ENCODE assay signal across 1 cellular context in the genomic region with DNA sequence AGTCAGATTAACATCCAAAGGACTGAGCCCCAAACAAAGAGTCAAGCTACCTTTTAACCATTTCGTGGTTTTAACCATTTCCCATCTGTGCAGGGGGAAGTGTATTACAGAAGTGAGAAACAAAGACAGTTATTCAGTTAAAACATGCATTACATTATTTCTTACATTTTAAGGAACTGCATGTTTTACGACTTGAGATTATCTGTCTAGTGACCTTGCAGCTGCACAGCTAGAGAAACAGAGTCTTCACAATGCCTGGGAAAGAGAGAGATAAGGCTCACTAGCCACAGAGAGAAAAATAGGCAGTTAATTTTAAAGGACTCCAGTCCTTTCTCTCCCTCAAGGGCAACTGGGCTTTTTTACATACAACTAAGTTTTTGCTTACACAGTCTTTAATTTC.
TF ChIP-seq lines count a peak whose summit lies in the region.

No MANE protein-coding gene starts in this region.

TF ChIP-seq in K562, 482 proteins besides CTCF, POLR2A, EP300 and RAD21 (continued from another document):
- no peak for TF ChIP-seq REST (CRISPR knock-in tag; IDR thresholded peaks at IDR 0.05; ENCODE audit: low read depth)
- TF ChIP-seq TARDBP (IDR thresholded peaks at IDR 0.05): no peak
- peak; percentile 33; the same call in 1 of the 2 replicates for TF ChIP-seq SMARCA4 (IDR thresholded peaks at IDR 0.05)
- no peak for TF ChIP-seq BRF2 (IDR thresholded peaks at IDR 0.05; ENCODE audit: borderline replicate concordance, insufficient read depth, insufficient read length)
- no peak for TF ChIP-seq HNRNPLL (IDR thresholded peaks at IDR 0.05; ENCODE audit: low read depth, low read length, poor library complexity, severe bottlenecking)
- no peak for TF ChIP-seq PYGO2 (tag; IDR thresholded peaks at IDR 0.05)
- no peak for TF ChIP-seq POLR3G (IDR thresholded peaks at IDR 0.05; ENCODE audit: extremely low read depth, insufficient read length, insufficient replicate concordance)
- TF ChIP-seq CREB1 (IDR thresholded peaks at IDR 0.05): no peak
- no peak for TF ChIP-seq CREB1 (CRISPR knock-in tag; IDR thresholded peaks at IDR 0.05)
- peak; percentile 63 for TF ChIP-seq ARID1B (IDR thresholded peaks at IDR 0.05)
- TF ChIP-seq, protein P1, sequence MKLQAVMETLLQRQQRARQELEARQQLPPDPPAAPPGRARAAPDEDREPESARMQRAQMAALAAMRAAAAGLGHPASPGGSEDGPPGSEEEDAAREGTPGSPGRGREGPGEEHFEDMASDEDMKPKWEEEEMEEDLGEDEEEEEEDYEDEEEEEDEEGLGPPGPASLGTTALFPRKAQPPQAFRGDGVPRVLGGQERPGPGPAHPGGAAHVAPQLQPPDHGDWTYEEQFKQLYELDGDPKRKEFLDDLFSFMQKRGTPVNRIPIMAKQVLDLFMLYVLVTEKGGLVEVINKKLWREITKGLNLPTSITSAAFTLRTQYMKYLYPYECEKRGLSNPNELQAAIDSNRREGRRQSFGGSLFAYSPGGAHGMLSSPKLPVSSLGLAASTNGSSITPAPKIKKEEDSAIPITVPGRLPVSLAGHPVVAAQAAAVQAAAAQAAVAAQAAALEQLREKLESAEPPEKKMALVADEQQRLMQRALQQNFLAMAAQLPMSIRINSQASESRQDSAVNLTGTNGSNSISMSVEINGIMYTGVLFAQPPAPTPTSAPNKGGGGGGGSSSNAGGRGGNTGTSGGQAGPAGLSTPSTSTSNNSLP (IDR thresholded peaks at IDR 0.05; ENCODE audit: borderline replicate concordance, low read depth, low read length): no peak
- TF ChIP-seq CBX8 (IDR thresholded peaks at IDR 0.05; ENCODE audit: borderline replicate concordance, extremely low read depth, low read depth, low read length, poor library complexity, severe bottlenecking): no peak
- TF ChIP-seq PRPF4 (IDR thresholded peaks at IDR 0.05; ENCODE audit: insufficient read depth, low read depth, low read length, poor library complexity, severe bottlenecking): no peak
- no peak for TF ChIP-seq FOXA3 (CRISPR knock-in tag; conservative IDR thresholded peaks at IDR 0.05 in 1 of 2, IDR thresholded peaks at IDR 0.05 in 1 of 2)
- TF ChIP-seq RNF2 (IDR thresholded peaks at IDR 0.05): no peak
- TF ChIP-seq TFE3 (CRISPR knock-in tag; IDR thresholded peaks at IDR 0.05): no peak
- TF ChIP-seq ZNF239 (CRISPR knock-in tag; IDR thresholded peaks at IDR 0.05): no peak
- TF ChIP-seq, protein P2, sequence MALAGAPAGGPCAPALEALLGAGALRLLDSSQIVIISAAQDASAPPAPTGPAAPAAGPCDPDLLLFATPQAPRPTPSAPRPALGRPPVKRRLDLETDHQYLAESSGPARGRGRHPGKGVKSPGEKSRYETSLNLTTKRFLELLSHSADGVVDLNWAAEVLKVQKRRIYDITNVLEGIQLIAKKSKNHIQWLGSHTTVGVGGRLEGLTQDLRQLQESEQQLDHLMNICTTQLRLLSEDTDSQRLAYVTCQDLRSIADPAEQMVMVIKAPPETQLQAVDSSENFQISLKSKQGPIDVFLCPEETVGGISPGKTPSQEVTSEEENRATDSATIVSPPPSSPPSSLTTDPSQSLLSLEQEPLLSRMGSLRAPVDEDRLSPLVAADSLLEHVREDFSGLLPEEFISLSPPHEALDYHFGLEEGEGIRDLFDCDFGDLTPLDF (CRISPR knock-in tag; IDR thresholded peaks at IDR 0.05): no peak
- no peak for TF ChIP-seq ZC3H8 (IDR thresholded peaks at IDR 0.05)
- TF ChIP-seq TAL1 (IDR thresholded peaks at IDR 0.05): peak; percentile 36; the same call in 1 of the 2 replicates
- no peak for TF ChIP-seq SNIP1 (IDR thresholded peaks at IDR 0.05; ENCODE audit: low read depth)
- no peak for TF ChIP-seq TSHZ1 (CRISPR knock-in tag; IDR thresholded peaks at IDR 0.05)
- no peak for TF ChIP-seq GABPB1 (CRISPR knock-in tag; IDR thresholded peaks at IDR 0.05)
- peak; percentile 24; the same call in 1 of the 2 replicates for TF ChIP-seq NCOR1 (IDR thresholded peaks at IDR 0.05)
- TF ChIP-seq TCF3 (CRISPR knock-in tag; IDR thresholded peaks at IDR 0.05): 0 out of 2 replicates have a peak, but pooled peaks have one; percentile 42
- TF ChIP-seq SPI1 (IDR thresholded peaks at IDR 0.05; ENCODE audit: borderline replicate concordance, low read depth, low read length): peak; percentile 24; the same call in 1 of the 2 replicates
- TF ChIP-seq TRIM24 (IDR thresholded peaks at IDR 0.05): 0 out of 4 replicates have a peak, but pooled peaks of 1 of the 2 experiments have one; percentile 20
- no peak for TF ChIP-seq ZNF41 (CRISPR knock-in tag; conservative IDR thresholded peaks at IDR 0.05)
- no peak for TF ChIP-seq FOXP1 (CRISPR knock-in tag; IDR thresholded peaks at IDR 0.05)
- TF ChIP-seq HNRNPK (IDR thresholded peaks at IDR 0.05; ENCODE audit: low read depth, low read length, poor library complexity, severe bottlenecking): no peak
- no peak for TF ChIP-seq SLC30A9 (CRISPR knock-in tag; IDR thresholded peaks at IDR 0.05)
- TF ChIP-seq ZNF766 (CRISPR knock-in tag; conservative IDR thresholded peaks at IDR 0.05): no peak
- TF ChIP-seq ZNF146 (CRISPR knock-in tag; IDR thresholded peaks at IDR 0.05; ENCODE audit: unreplicated experiment): no peak
- TF ChIP-seq SOX6 (IDR thresholded peaks at IDR 0.05): peak; percentile 72; the same call in 1 of the 2 replicates
- no peak for TF ChIP-seq NUFIP1 (IDR thresholded peaks at IDR 0.05; ENCODE audit: partially characterized antibody)
- TF ChIP-seq, protein P3, sequence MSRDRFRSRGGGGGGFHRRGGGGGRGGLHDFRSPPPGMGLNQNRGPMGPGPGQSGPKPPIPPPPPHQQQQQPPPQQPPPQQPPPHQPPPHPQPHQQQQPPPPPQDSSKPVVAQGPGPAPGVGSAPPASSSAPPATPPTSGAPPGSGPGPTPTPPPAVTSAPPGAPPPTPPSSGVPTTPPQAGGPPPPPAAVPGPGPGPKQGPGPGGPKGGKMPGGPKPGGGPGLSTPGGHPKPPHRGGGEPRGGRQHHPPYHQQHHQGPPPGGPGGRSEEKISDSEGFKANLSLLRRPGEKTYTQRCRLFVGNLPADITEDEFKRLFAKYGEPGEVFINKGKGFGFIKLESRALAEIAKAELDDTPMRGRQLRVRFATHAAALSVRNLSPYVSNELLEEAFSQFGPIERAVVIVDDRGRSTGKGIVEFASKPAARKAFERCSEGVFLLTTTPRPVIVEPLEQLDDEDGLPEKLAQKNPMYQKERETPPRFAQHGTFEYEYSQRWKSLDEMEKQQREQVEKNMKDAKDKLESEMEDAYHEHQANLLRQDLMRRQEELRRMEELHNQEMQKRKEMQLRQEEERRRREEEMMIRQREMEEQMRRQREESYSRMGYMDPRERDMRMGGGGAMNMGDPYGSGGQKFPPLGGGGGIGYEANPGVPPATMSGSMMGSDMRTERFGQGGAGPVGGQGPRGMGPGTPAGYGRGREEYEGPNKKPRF (IDR thresholded peaks at IDR 0.05; ENCODE audit: low read depth, low read length): no peak
- TF ChIP-seq JUN (IDR thresholded peaks at IDR 0.05; ENCODE audit: borderline replicate concordance, low read depth, low read length): no peak
- no peak for TF ChIP-seq JUN (CRISPR knock-in tag; IDR thresholded peaks at IDR 0.05; ENCODE audit: borderline replicate concordance)
- no peak for TF ChIP-seq CEBPG (CRISPR knock-in tag; IDR thresholded peaks at IDR 0.05)
- TF ChIP-seq CEBPG (tag; conservative IDR thresholded peaks at IDR 0.05 in 1 of 2, IDR thresholded peaks at IDR 0.05 in 1 of 2): no peak
- TF ChIP-seq BCL6 (CRISPR knock-in tag; IDR thresholded peaks at IDR 0.05): no peak
TF ChIP-seq in K562: peak in this region for 14.
